In the genomic region with DNA sequence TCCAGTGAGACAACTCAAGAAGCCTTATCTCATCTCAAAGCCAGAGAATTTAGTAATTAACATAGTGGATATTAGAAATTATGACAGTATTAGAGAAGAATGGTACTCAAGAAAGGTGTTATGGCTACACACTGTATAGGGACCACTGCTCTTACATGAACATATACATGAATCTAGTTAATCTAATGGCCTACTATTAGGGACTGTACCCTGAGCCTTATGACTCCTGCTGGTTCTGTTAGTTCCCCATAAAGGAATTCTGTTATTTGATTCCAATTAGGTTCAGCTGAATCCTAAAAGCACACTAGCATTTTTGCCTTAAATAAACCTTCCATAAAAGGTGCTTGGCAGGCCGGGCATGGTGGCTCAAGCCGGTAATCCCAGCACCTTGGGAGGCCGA, we compare ENCODE assay signal across 18 cellular contexts. TPM values are rescaled to one million over a fixed set of nuclear protein-coding genes. Genes with fewer than 3 reads are reported as not detected.
DNase-seq lines count a peak whose midpoint lies in the region; ATAC-seq and TF ChIP-seq lines count a peak whose summit lies in the region.
"Had no signal": no experiment of that assay in that cellular context is flagged by ENCODE, and none has a peak within 500 bp of the region (broad histone marks: within the 10 kb centered on the region; RNA-seq: fewer than 3 reads in every experiment).

No MANE protein-coding gene starts in this region.

- in situ Hi-C loops in gastrocnemius medialis (cut with MboI; ENCODE audit: low sequenced_read_pairs in 4 of 4) = no loop called here

- no peak for DNase-seq in left ventricle myocardium superior
- no peak for DNase-seq in right cardiac atrium
- no peak for DNase-seq in gastrocnemius medialis
- no peak for DNase-seq in NCI-H510A (lab: John Stamatoyannopoulos, UW)
- DNase-seq: ACHN; BE2C; C1 segment of cervical spinal cord; CD4-positive, CD25-positive, alpha-beta regulatory T cell; CD8-positive, alpha-beta memory T cell; COR-L47; DMS 273 treated with DMSO at 0.1 percent for 48 hours; DMS53; DND-41; EL; H9 had no signal

- H3K4me3 ChIP-seq in right cardiac atrium (ENCODE audit: low read length) (no peak overlapping the region), gastrocnemius medialis (peak overlapping the region; percentile 1 to 39 (median 24))
- H3K4me3 ChIP-seq: GM12878 had no signal

- H3K27me3 ChIP-seq in right cardiac atrium (ENCODE audit: control insufficient read depth, insufficient read depth) (no peaks in the 10 kb centered on the region), gastrocnemius medialis (no peaks in the 10 kb centered on the region)
- H3K27me3 ChIP-seq: BE2C had no signal

- no peak for TF ChIP-seq POLR2A in gastrocnemius medialis (IDR thresholded peaks at IDR 0.05)

- WGBS in right cardiac atrium = 92% methylated on average over 3 of the region's 3 CpGs

- ATAC-seq in left ventricle myocardium superior (peak; percentile 21), right cardiac atrium (no peak), gastrocnemius medialis (no peak), GM21360 (IDR thresholded peaks at IDR 0.05; ENCODE audit: unreplicated experiment) (no peak)
- ATAC-seq: GM12878 had no signal

- intact Hi-C loops in left ventricle myocardium superior (cut with micrococcal nuclease) (no loop called here), right cardiac atrium (cut with DNase I) (no loop called here), gastrocnemius medialis (cut with DNase I; ENCODE audit: low total_unique reads) (loop anchor here (1.0 kb wide), 1 partner anchor 23 kb away; no protein-coding TSS in a partner anchor)

- no peaks in the 10 kb centered on the region for H3K36me3 ChIP-seq in gastrocnemius medialis
- H3K36me3 ChIP-seq: BE2C had no signal

- H3K9me3 ChIP-seq in right cardiac atrium (ENCODE audit: control insufficient read depth, low read length) (no peaks in the 10 kb centered on the region), gastrocnemius medialis (no peaks in the 10 kb centered on the region)
- H3K9me3 ChIP-seq: BE2C had no signal

- TF ChIP-seq CTCF in VCaP (conservative IDR thresholded peaks at IDR 0.05) (no peak), gastrocnemius medialis (IDR thresholded peaks at IDR 0.05 in 4 of 5, conservative IDR thresholded peaks at IDR 0.05 in 1 of 5) (no peak)

- peaks cover 12% of the 10 kb centered on the region for H3K4me1 ChIP-seq in right cardiac atrium (ENCODE audit: control insufficient read depth, insufficient read depth, low read length)
- peaks cover 91 to 94% of the 10 kb centered on the region in 2 donors for H3K4me1 ChIP-seq in gastrocnemius medialis
- H3K4me1 ChIP-seq: BE2C had no signal

- H3K27ac ChIP-seq in right cardiac atrium (ENCODE audit: low read length) (no peak overlapping the region), VCaP (peak overlapping the region; percentile 25; the same call in 1 of the 2 replicates), gastrocnemius medialis (peak overlapping the region; percentile 82 to 89 (median 89))

RNA-seq across cellular contexts. Expression of gene EGLN1, which starts 39.7 kb away (rescaled TPM):
- 79.8 TPM for total RNA-seq in left ventricle myocardium superior
- 10 to 100 TPM; 54.1 to 79.9 (median 71.0) TPM for total RNA-seq in right cardiac atrium
- polyA plus RNA-seq in right cardiac atrium = 27.9 TPM
- 100 to 1,000 TPM; 500 to 862 (median 706) TPM for total RNA-seq in gastrocnemius medialis

RNA-seq across cellular contexts. Expression of gene SPRTN, which starts 44.3 kb away (rescaled TPM):
- total RNA-seq in left ventricle myocardium superior = 6.6 TPM
- total RNA-seq in right cardiac atrium = 10 to 100 TPM in 1 of 4 donors, 1 to 10 TPM in 3; 5.6 to 10.4 (median 7.4) TPM
- polyA plus RNA-seq in right cardiac atrium = 4.7 TPM
- 10 to 100 TPM in 3 of 4 donors, 1 to 10 TPM in 1; 8.7 to 15.1 (median 10.7) TPM for total RNA-seq in gastrocnemius medialis

RNA-seq across cellular contexts. Expression of gene EXOC8, which starts 44.8 kb away (rescaled TPM):
- total RNA-seq in left ventricle myocardium superior (11.1 TPM), right cardiac atrium (10 to 100 TPM; 12.3 to 16.9 (median 14.0) TPM), gastrocnemius medialis (10 to 100 TPM; 25.4 to 50.9 (median 38.2) TPM)
- 5.9 TPM for polyA plus RNA-seq in right cardiac atrium
